In the genomic region with DNA sequence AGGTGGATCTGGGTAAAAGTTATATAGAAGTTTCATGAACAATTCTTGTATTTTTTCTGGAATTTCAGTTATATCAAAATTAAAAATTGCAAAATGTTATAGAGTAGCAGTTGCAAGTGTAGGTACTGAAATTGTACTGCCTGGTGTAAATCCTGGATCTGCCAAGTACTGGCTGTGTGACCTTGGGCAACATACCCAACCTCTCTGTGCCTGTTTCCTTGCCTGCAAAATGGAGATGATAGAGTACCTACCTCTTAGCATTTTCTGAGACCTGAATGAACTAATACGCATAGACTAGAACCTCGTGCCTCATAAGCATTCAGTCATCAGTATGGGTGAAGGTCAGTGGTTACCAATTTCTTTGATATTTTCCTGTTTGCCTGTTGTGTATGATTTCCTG, we compare ENCODE assay signal across 8 cellular contexts.
"Had no signal": no experiment of that assay in that cellular context is flagged by ENCODE, and none has a peak within 500 bp of the region (broad histone marks: within the 10 kb centered on the region; RNA-seq: fewer than 3 reads in every experiment).

No MANE protein-coding gene starts in this region.

- ATAC-seq: GM12878 had no signal

- DNase-seq: GDM1, GF-D8 had no signal

- H3K4me3 ChIP-seq: GM12878 had no signal

- FAIRE-seq: G401.6, GM12878, GM12891, GM12892, GM18507, GM19239 had no signal
